13 cellular contexts compared by ENCODE assay signal in the genomic region with DNA sequence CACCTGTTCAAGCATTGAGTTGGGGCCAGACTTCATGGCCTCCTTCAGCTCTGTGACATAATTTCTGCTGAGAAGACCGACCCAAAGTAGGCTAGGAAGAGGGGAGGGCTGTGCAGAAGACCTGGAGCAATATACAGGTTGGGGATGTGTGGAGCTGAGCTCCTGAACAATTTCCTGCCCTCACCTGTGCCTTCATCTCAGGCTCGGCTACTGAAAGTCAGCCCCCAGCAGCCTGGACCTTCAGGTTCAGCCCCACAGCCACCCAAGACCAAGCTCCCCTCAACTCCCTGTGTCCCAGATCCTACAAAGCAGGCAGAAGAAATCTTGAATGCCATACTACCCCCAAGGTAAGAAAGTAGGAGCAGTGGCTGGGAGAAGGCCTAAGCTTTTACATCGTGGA. TPM values are rescaled to one million over a fixed set of nuclear protein-coding genes. Genes with fewer than 3 reads are reported as not detected.
DNase-seq lines count a peak whose midpoint lies in the region; ATAC-seq, FAIRE-seq and TF ChIP-seq lines count a peak whose summit lies in the region.
"Had no signal": no experiment of that assay in that cellular context is flagged by ENCODE, and none has a peak within 500 bp of the region (broad histone marks: within the 10 kb centered on the region; RNA-seq: fewer than 3 reads in every experiment).

No MANE protein-coding gene starts in this region.

- peaks cover 14% of the 10 kb centered on the region for H3K4me1 ChIP-seq in ES-I3 (ENCODE audit: insufficient read depth, low read length)
- H3K4me1 ChIP-seq in astrocyte (ENCODE audit: insufficient read depth, low read length) = peaks cover 23% of the 10 kb centered on the region
- H3K4me1 ChIP-seq in iPS-15b (ENCODE audit: control insufficient read depth, insufficient read depth, low read length) = peaks cover 6% of the 10 kb centered on the region
- H3K4me1 ChIP-seq in prostate gland (replicated peaks) = peaks cover 10% of the 10 kb centered on the region

- peaks cover 18% of the 10 kb centered on the region for H3K79me2 ChIP-seq in astrocyte (ENCODE audit: insufficient read depth, low read length)

- peak overlapping the region; percentile 84 for H2AFZ ChIP-seq in astrocyte (ENCODE audit: low read depth, low read length)

- H3K4me2 ChIP-seq in astrocyte (ENCODE audit: low read length) = peak overlapping the region; percentile 83

- ATAC-seq in GM19023 (IDR thresholded peaks at IDR 0.05; ENCODE audit: unreplicated experiment) (no peak), HG03045 (IDR thresholded peaks at IDR 0.05; ENCODE audit: unreplicated experiment) (no peak)
- ATAC-seq in stimulated activated naive CD8-positive, alpha-beta T cell treated with anti-CD3 and anti-CD28 coated beads, Interleukin-15, Interleukin-2, amounts not matched to agents 100 U/mL and 50 U/mL, for 24 hours = no peak
- ATAC-seq: CD8-positive, alpha-beta T cell; naive thymus-derived CD8-positive, alpha-beta T cell had no signal

- peaks cover 9% of the 10 kb centered on the region for H3K36me3 Mint-ChIP-seq in astrocyte (ENCODE audit: low read depth, unreplicated experiment)

- WGBS in prostate gland = 56% methylated on average over 3 of the region's 3 CpGs

- peaks cover 14% of the 10 kb centered on the region for H4K20me1 ChIP-seq in astrocyte (ENCODE audit: insufficient read depth, low read length)

- TF ChIP-seq POLR2A in prostate gland (IDR thresholded peaks at IDR 0.05) = no peak

- H3K27ac ChIP-seq in astrocyte (ENCODE audit: low read depth, low read length) = no peak overlapping the region
- H3K27ac ChIP-seq in prostate gland = peak overlapping the region; percentile 36 to 43

- peak overlapping the region; percentile 59 for H3K4me3 ChIP-seq in astrocyte (ENCODE audit: insufficient read depth, low read depth, low read length)
- peak overlapping the region; percentile 62 for H3K4me3 ChIP-seq in iPS-15b (ENCODE audit: low read depth, low read length)
- H3K4me3 ChIP-seq in prostate gland = peak overlapping the region; percentile 29 to 36

- no peaks in the 10 kb centered on the region for H3K27me3 Mint-ChIP-seq in astrocyte (ENCODE audit: low read depth, unreplicated experiment)

- H3K9me3 ChIP-seq in ES-I3 (ENCODE audit: control insufficient read depth, insufficient read depth, low read length) (peaks cover 3% of the 10 kb centered on the region; the same call in 1 of the 2 replicates), astrocyte (ENCODE audit: insufficient read depth, low read depth, low read length) (no peaks in the 10 kb centered on the region), iPS-15b (ENCODE audit: control insufficient read depth, insufficient read depth, low read length) (no peaks in the 10 kb centered on the region), prostate gland (no peaks in the 10 kb centered on the region)
- H3K9me3 ChIP-seq: heart right ventricle had no signal

- H3K9ac ChIP-seq in ES-I3 (ENCODE audit: low read depth, low read length) (peak overlapping the region; percentile 38; the same call in 1 of the 2 replicates), astrocyte (ENCODE audit: low read length) (peak overlapping the region; percentile 72), iPS-15b (ENCODE audit: low read depth, low read length) (peak overlapping the region; percentile 42)

- H3K36me3 ChIP-seq in ES-I3 (ENCODE audit: insufficient read depth, low read length) (no peaks in the 10 kb centered on the region), astrocyte (ENCODE audit: insufficient read depth, low read length) (no peaks in the 10 kb centered on the region), iPS-15b (ENCODE audit: control insufficient read depth, insufficient read depth, low read length) (peaks cover 4% of the 10 kb centered on the region), prostate gland (no peaks in the 10 kb centered on the region)

- no peak overlapping the region for H3K27ac Mint-ChIP-seq in astrocyte (ENCODE audit: unreplicated experiment)
- H3K27ac Mint-ChIP-seq: CD8-positive, alpha-beta T cell had no signal

- H3K9me3 Mint-ChIP-seq in astrocyte (ENCODE audit: unreplicated experiment) = no peaks in the 10 kb centered on the region
- H3K9me3 Mint-ChIP-seq: CD8-positive, alpha-beta T cell; naive thymus-derived CD8-positive, alpha-beta T cell had no signal

- H3K27me3 ChIP-seq in astrocyte (ENCODE audit: insufficient read depth, low read length) (no peaks in the 10 kb centered on the region), iPS-15b (ENCODE audit: control insufficient read depth, insufficient read depth, low read length) (no peaks in the 10 kb centered on the region), prostate gland (replicated peaks; ENCODE audit: insufficient read depth) (no peaks in the 10 kb centered on the region)
- H3K27me3 ChIP-seq: heart right ventricle had no signal

- no peak for DNase-seq in astrocyte (ENCODE audit: low read depth)
- DNase-seq in prostate gland (ENCODE audit: low spot score) = no peak
- DNase-seq in OCI-M1 (lab: John Stamatoyannopoulos, UW) = no peak
- no peak for DNase-seq in stimulated activated naive CD8-positive, alpha-beta T cell treated with anti-CD3 and anti-CD28 coated beads, Interleukin-15, Interleukin-2, amounts not matched to agents 100 U/mL and 50 U/mL, for 24 hours
- DNase-seq: NCI-H1694 had no signal

- TF ChIP-seq CTCF in astrocyte (IDR thresholded peaks at IDR 0.05; ENCODE audit: insufficient read depth, low read depth, low read length) = no peak
- TF ChIP-seq CTCF in prostate gland (IDR thresholded peaks at IDR 0.05) = no peak

- FAIRE-seq in astrocyte (lab: Jason Lieb, UNC) = no peak

- peaks cover 15% of the 10 kb centered on the region for H3K4me1 Mint-ChIP-seq in astrocyte (ENCODE audit: low read depth, unreplicated experiment)

- intact Hi-C loops in prostate gland (cut with DNase I) = loop anchor here (10.0 kb wide), 1 partner anchor 247 kb away; a partner anchor contains a TSS

- H3K4me3 Mint-ChIP-seq in astrocyte (ENCODE audit: unreplicated experiment) = peak overlapping the region; percentile 85
- H3K4me3 Mint-ChIP-seq: CD8-positive, alpha-beta T cell; naive thymus-derived CD8-positive, alpha-beta T cell had no signal

RNA-seq across cellular contexts. Expression of a gene that starts 0.7 kb away (rescaled TPM):
- 7.2 and 9.6 TPM in 2 replicates for total RNA-seq in astrocyte
- total RNA-seq in prostate gland = 10 to 100 TPM; 23.8 to 37.4 TPM
- total RNA-seq: CD8-positive, alpha-beta T cell; OCI-LY7 had no signal

RNA-seq across cellular contexts. Expression of a gene that starts 3.3 kb away (rescaled TPM):
- total RNA-seq in astrocyte (15.0 and 17.4 TPM in 2 replicates), prostate gland (10 to 100 TPM; 27.6 to 45.7 TPM)

RNA-seq across cellular contexts. Expression of a gene that starts 38.3 kb away (rescaled TPM):
- total RNA-seq in astrocyte (55.4 and 58.0 TPM in 2 replicates), prostate gland (10 to 100 TPM; 23.2 to 52.0 TPM)

RNA-seq across cellular contexts. Expression of a gene that starts 42.8 kb away (rescaled TPM):
- total RNA-seq in astrocyte (49.0 and 49.1 TPM in 2 replicates), prostate gland (100 to 1,000 TPM; 175 to 252 TPM)
